In genomic region chr10:636016-636730, GRCh38 we compare ENCODE assay signal across 24 cellular contexts. TPM values are rescaled to one million over a fixed set of nuclear protein-coding genes. Genes with fewer than 3 reads are reported as not detected.
A peak's percentile ranks its signal among the peaks of the same experiment; 100 is the strongest.
DNase-seq lines count a peak whose midpoint lies in the region; ATAC-seq, FAIRE-seq and TF ChIP-seq lines count a peak whose summit lies in the region.
"Had no signal": no experiment of that assay in that cellular context is flagged by ENCODE, and none has a peak within 500 bp of the region (broad histone marks: within the 10 kb centered on the region; RNA-seq: fewer than 3 reads in every experiment).

No MANE protein-coding gene starts in this region.

- H3K4me1 ChIP-seq in sigmoid colon: peaks cover 0 to 49% (median 39%) of the 10 kb centered on the region in 4 donors
- H3K4me1 ChIP-seq: Caco-2 had no signal

- TF ChIP-seq CTCF in nephron progenitor cell (IDR thresholded peaks at IDR 0.05) (no peak), sigmoid colon (IDR thresholded peaks at IDR 0.05) (no peak), type B pancreatic cell (conservative IDR thresholded peaks at IDR 0.05) (no peak)

- no peaks in the 10 kb centered on the region for H3K36me3 ChIP-seq in sigmoid colon
- H3K36me3 ChIP-seq: MG63 had no signal

- intact Hi-C loops in sigmoid colon (cut with DNase I): no loop called here

- H3K27ac Mint-ChIP-seq in nephron progenitor cell (peak overlapping the region; percentile 87), type B pancreatic cell (peak overlapping the region; percentile 93)
- H3K27ac Mint-ChIP-seq in natural killer cell treated with Interleukin-12 subunit alpha and Interleukin-12 subunit beta and Interleukin-15 and Interleukin-18, amount 100 ng/mL, for 72 hours: no peak overlapping the region

- H3K27me3 ChIP-seq in sigmoid colon: no peaks in the 10 kb centered on the region
- H3K27me3 ChIP-seq: MG63 had no signal

- peaks cover 21% of the 10 kb centered on the region for H3K36me3 Mint-ChIP-seq in nephron progenitor cell (ENCODE audit: low read depth)
- H3K36me3 Mint-ChIP-seq in type B pancreatic cell: peaks cover 9% of the 10 kb centered on the region
- H3K36me3 Mint-ChIP-seq in natural killer cell treated with Interleukin-12 subunit alpha and Interleukin-12 subunit beta and Interleukin-15 and Interleukin-18, amount 100 ng/mL, for 72 hours: no peaks in the 10 kb centered on the region

- no peak for FAIRE-seq in RCC 7860 (lab: Jason Lieb, UNC)
- FAIRE-seq: GM12891, GM19239 had no signal

- H3K9me3 ChIP-seq in sigmoid colon: no peaks in the 10 kb centered on the region
- H3K9me3 ChIP-seq: Caco-2, MG63 had no signal

- H3K4me3 Mint-ChIP-seq in nephron progenitor cell (no peak overlapping the region), type B pancreatic cell (no peak overlapping the region)
- H3K4me3 Mint-ChIP-seq in natural killer cell treated with Interleukin-12 subunit alpha and Interleukin-12 subunit beta and Interleukin-15 and Interleukin-18, amount 100 ng/mL, for 72 hours: no peak overlapping the region

- 92 to 96% methylated on average over 25 of the region's 25 CpGs for WGBS in sigmoid colon, 2 donors

- H3K27ac ChIP-seq in sigmoid colon: peak overlapping the region in 3 of 4 donors; percentile 80 to 90 (median 88)
- H3K27ac ChIP-seq: 22Rv1, GM23248 had no signal

- H3K4me1 Mint-ChIP-seq in nephron progenitor cell (peaks cover 44% of the 10 kb centered on the region), type B pancreatic cell (ENCODE audit: unreplicated experiment) (peaks cover 32% of the 10 kb centered on the region)
- H3K4me1 Mint-ChIP-seq in natural killer cell treated with Interleukin-12 subunit alpha and Interleukin-12 subunit beta and Interleukin-15 and Interleukin-18, amount 100 ng/mL, for 72 hours (ENCODE audit: low read depth in 2 of 2): no peaks in the 10 kb centered on the region

- no peak for TF ChIP-seq POLR2A in sigmoid colon (IDR thresholded peaks at IDR 0.05)

- DNase-seq in activated effector memory CD4-positive, alpha-beta T cell treated with anti-CD3 and anti-CD28 coated beads, Interleukin-2, amount 50 U/mL, for 16 hours: peak; percentile 22
- no peak for DNase-seq in activated effector memory CD4-positive, alpha-beta T cell treated with Interleukin-2 at 50 U/mL for 16 hours
- DNase-seq in nephron progenitor cell (no peak), sigmoid colon (no peak), type B pancreatic cell (ENCODE audit: extremely low spot score, unreplicated experiment) (no peak), RCC 7860 (ENCODE audit: low spot score) (no peak)
- DNase-seq in natural killer cell treated with Interleukin-12 subunit alpha and Interleukin-12 subunit beta and Interleukin-15 and Interleukin-18, amount 100 ng/mL, for 72 hours (ENCODE audit: low spot score): no peak
- DNase-seq: AML-193; DMS53; EL; GM23248; HCEC 1CT; Kasumi-1; MG63; NCI-H1092; NCI-H2081 treated with DMSO at 0.1 percent for 48 hours; NCI-H510A; NCI-H748 treated with DMSO at 0.1 percent for 48 hours; NK-92 treated with Interleukin-12 subunit alpha and Interleukin-12 subunit beta, amount 100 ng/mL, for 24 hours had no signal

- no peak for TF ChIP-seq EP300 in sigmoid colon (IDR thresholded peaks at IDR 0.05)

- peaks cover 16% of the 10 kb centered on the region for H3K9me3 Mint-ChIP-seq in nephron progenitor cell
- no peaks in the 10 kb centered on the region for H3K9me3 Mint-ChIP-seq in type B pancreatic cell
- no peaks in the 10 kb centered on the region for H3K9me3 Mint-ChIP-seq in natural killer cell treated with Interleukin-12 subunit alpha and Interleukin-12 subunit beta and Interleukin-15 and Interleukin-18, amount 100 ng/mL, for 72 hours

- H3K27me3 Mint-ChIP-seq in nephron progenitor cell (ENCODE audit: low read depth, poor library complexity) (no peaks in the 10 kb centered on the region), type B pancreatic cell (no peaks in the 10 kb centered on the region)
- H3K27me3 Mint-ChIP-seq in natural killer cell treated with Interleukin-12 subunit alpha and Interleukin-12 subunit beta and Interleukin-15 and Interleukin-18, amount 100 ng/mL, for 72 hours: peaks cover 16 to 17% of the 10 kb centered on the region in 2 donors

- no peak overlapping the region for H3K4me3 ChIP-seq in sigmoid colon
- H3K4me3 ChIP-seq: GM23248, MG63 had no signal

- no peak for ATAC-seq in HG03139 (IDR thresholded peaks at IDR 0.05; ENCODE audit: unreplicated experiment)
- no peak for ATAC-seq in natural killer cell treated with Interleukin-12 subunit alpha and Interleukin-12 subunit beta and Interleukin-15 and Interleukin-18, amount 100 ng/mL, for 72 hours

RNA-seq across cellular contexts. Expression of gene DIP2C, which starts 53.3 kb away (rescaled TPM):
- 10 to 100 TPM; 42.1 to 67.9 (median 50.3) TPM for total RNA-seq in sigmoid colon
- polyA plus RNA-seq in sigmoid colon: 1 to 10 TPM; 1.8 to 5.5 (median 3.0) TPM
- total RNA-seq in type B pancreatic cell (ENCODE audit: low replicate concordance): 22.6 and 23.1 TPM in 2 replicates
- total RNA-seq in natural killer cell treated with Interleukin-12 subunit alpha and Interleukin-12 subunit beta and Interleukin-15 and Interleukin-18, amount 100 ng/mL, for 72 hours: under 1 TPM; 0.57 to 0.98 TPM

Comparison
In these comparisons a context has a peak if more than half of its experiments do, and no peak if none do; other contexts are left out.
1. H3K27ac Mint-ChIP-seq: peak in nephron progenitor cell (single experiment) and type B pancreatic cell (single experiment); none in natural killer cell treated with Interleukin-12 subunit alpha and Interleukin-12 subunit beta and Interleukin-15 and Interleukin-18, amount 100 ng/mL, for 72 hours (0 of 2).
2. RNA of gene DIP2C, which starts 53.3 kb away (total RNA-seq): 42.1 to 67.9 TPM in sigmoid colon and 22.6 to 23.1 TPM in type B pancreatic cell; 0.57 to 0.98 TPM in natural killer cell treated with Interleukin-12 subunit alpha and Interleukin-12 subunit beta and Interleukin-15 and Interleukin-18, amount 100 ng/mL, for 72 hours; every median in the first group is over 10 times any median in the second.